In genomic region chr16:30552956-30553355, GRCh38 we compare ENCODE assay signal across 13 cellular contexts. TPM values are rescaled to one million over a fixed set of nuclear protein-coding genes. Genes with fewer than 3 reads are reported as not detected.
DNase-seq lines count a peak whose midpoint lies in the region; ATAC-seq and TF ChIP-seq lines count a peak whose summit lies in the region.
"Had no signal": no experiment of that assay in that cellular context is flagged by ENCODE, and none has a peak within 500 bp of the region (broad histone marks: within the 10 kb centered on the region; RNA-seq: fewer than 3 reads in every experiment).

No MANE protein-coding gene starts in this region.

- H3K27me3 ChIP-seq in left ventricle myocardium inferior (ENCODE audit: low read depth) = no peaks in the 10 kb centered on the region
- no peaks in the 10 kb centered on the region for H3K27me3 ChIP-seq in H7 (ENCODE audit: control insufficient read depth, insufficient read depth, low read length)

- CTCF ChIA-PET in T-cell (lab: Charles Lee) = no interaction called here

- peaks cover 57 to 73% (median 60%) of the 10 kb centered on the region in 3 donors for H3K4me1 Mint-ChIP-seq in T-cell
- peaks cover 40% of the 10 kb centered on the region in 2 donors for H3K4me1 Mint-ChIP-seq in effector memory CD8-positive, alpha-beta T cell (ENCODE audit: low read depth in 2 of 2)
- peaks cover 33% of the 10 kb centered on the region for H3K4me1 Mint-ChIP-seq in stimulated activated memory B cell treated with anti-CD40 and anti-IgM and Interleukin-4, amounts not matched to agents 10 μg/mL and 1 μg/mL and 100 μg/mL, for 72 hours

- H3K4me3 ChIP-seq in left ventricle myocardium inferior (no peak overlapping the region), H7 (ENCODE audit: insufficient read depth, low read depth, low read length) (no peak overlapping the region)
- H3K4me3 ChIP-seq: mucosa of descending colon had no signal

- H3K36me3 Mint-ChIP-seq in T-cell = peaks cover 16% of the 10 kb centered on the region
- H3K36me3 Mint-ChIP-seq in effector memory CD8-positive, alpha-beta T cell (ENCODE audit: insufficient read depth) = peaks cover 33% of the 10 kb centered on the region
- H3K36me3 Mint-ChIP-seq in stimulated activated memory B cell treated with anti-CD40 and anti-IgM and Interleukin-4, amounts not matched to agents 10 μg/mL and 1 μg/mL and 100 μg/mL, for 72 hours = peaks cover 16% of the 10 kb centered on the region

- no peak for ATAC-seq in Right ventricle myocardium superior (ENCODE audit: poor library complexity)
- ATAC-seq in T-cell (replicated peaks in 1 of 4) = no peak
- no peak for ATAC-seq in effector memory CD8-positive, alpha-beta T cell (replicated peaks)
- no peak for ATAC-seq in stimulated activated memory B cell treated with anti-CD40 and anti-IgM and Interleukin-4, amounts not matched to agents 10 μg/mL and 1 μg/mL and 100 μg/mL, for 72 hours
- ATAC-seq: mucosa of descending colon had no signal

- H3K27ac ChIP-seq in left ventricle myocardium inferior (replicated peaks) = peak overlapping the region; percentile 79

- H3K4me3 Mint-ChIP-seq in T-cell = peak overlapping the region in 1 of 3 donors; percentile 76
- H3K4me3 Mint-ChIP-seq in effector memory CD8-positive, alpha-beta T cell = peak overlapping the region; percentile 68 to 74
- H3K4me3 Mint-ChIP-seq in stimulated activated memory B cell treated with anti-CD40 and anti-IgM and Interleukin-4, amounts not matched to agents 10 μg/mL and 1 μg/mL and 100 μg/mL, for 72 hours = no peak overlapping the region

- peak overlapping the region; percentile 94 to 97 for H3K27ac Mint-ChIP-seq in T-cell
- H3K27ac Mint-ChIP-seq in effector memory CD8-positive, alpha-beta T cell = peak overlapping the region; percentile 84 to 94
- peak overlapping the region; percentile 78 for H3K27ac Mint-ChIP-seq in stimulated activated memory B cell treated with anti-CD40 and anti-IgM and Interleukin-4, amounts not matched to agents 10 μg/mL and 1 μg/mL and 100 μg/mL, for 72 hours

- H3K4me1 ChIP-seq in left ventricle myocardium inferior = peaks cover 97% of the 10 kb centered on the region

- no peaks in the 10 kb centered on the region for H3K27me3 Mint-ChIP-seq in T-cell
- H3K27me3 Mint-ChIP-seq in effector memory CD8-positive, alpha-beta T cell = no peaks in the 10 kb centered on the region
- no peaks in the 10 kb centered on the region for H3K27me3 Mint-ChIP-seq in stimulated activated memory B cell treated with anti-CD40 and anti-IgM and Interleukin-4, amounts not matched to agents 10 μg/mL and 1 μg/mL and 100 μg/mL, for 72 hours

- H3K36me3 ChIP-seq in left ventricle myocardium inferior = peaks cover 30% of the 10 kb centered on the region
- H3K36me3 ChIP-seq in H7 (replicated peaks; ENCODE audit: control insufficient read depth, insufficient read depth, low read length) = no peaks in the 10 kb centered on the region; the same call in 1 of the 2 replicates

- no peak for TF ChIP-seq CTCF in left ventricle myocardium inferior (IDR thresholded peaks at IDR 0.05; ENCODE audit: borderline replicate concordance)

- no peaks in the 10 kb centered on the region for H3K9me3 Mint-ChIP-seq in T-cell
- H3K9me3 Mint-ChIP-seq in effector memory CD8-positive, alpha-beta T cell = no peaks in the 10 kb centered on the region
- no peaks in the 10 kb centered on the region for H3K9me3 Mint-ChIP-seq in stimulated activated memory B cell treated with anti-CD40 and anti-IgM and Interleukin-4, amounts not matched to agents 10 μg/mL and 1 μg/mL and 100 μg/mL, for 72 hours

- intact Hi-C loops in left ventricle myocardium inferior (cut with micrococcal nuclease) = no loop called here
- intact Hi-C loops in Right ventricle myocardium superior (cut with DNase I) = no loop called here

- DNase-seq in left ventricle myocardium inferior (no peak), Right ventricle myocardium superior (no peak), T-cell (no peak), NCI-H1436 treated with DMSO at 0.1 percent for 48 hours (lab: John Stamatoyannopoulos, UW) (no peak), H7 (no peak), NCI-H1105 treated with DMSO at 0.1 percent for 48 hours (lab: John Stamatoyannopoulos, UW) (no peak)
- no peak for DNase-seq in effector memory CD8-positive, alpha-beta T cell
- DNase-seq: activated CD4-positive, alpha-beta T cell treated with anti-CD3 and anti-CD28 coated beads for 1 hour; DMS79; mucosa of descending colon; NCI-H1694; substantia nigra had no signal

- no peaks in the 10 kb centered on the region for H3K9me3 ChIP-seq in left ventricle myocardium inferior (replicated peaks)
- H3K9me3 ChIP-seq: mucosa of descending colon had no signal

- POLR2A ChIA-PET in T-cell (lab: Charles Lee) = interaction anchor here in 1 of 2 donors (0.7 kb wide), 1 partner anchor 42 kb away, joined by 7 read pairs; no protein-coding TSS in a partner anchor

RNA-seq across cellular contexts. Expression of gene ZNF764, which starts 5.2 kb away (rescaled TPM):
- 8.9 TPM for total RNA-seq in left ventricle myocardium inferior
- 8.0 TPM for total RNA-seq in Right ventricle myocardium superior
- total RNA-seq in T-cell = 10 to 100 TPM; 14.9 to 33.9 (median 27.3) TPM
- total RNA-seq in H7 (2014; rRNA removed; shearing (Covaris generic)) = 10.2 and 13.8 TPM in 2 replicates

RNA-seq across cellular contexts. Expression of gene ZNF747, which starts 18.3 kb away (rescaled TPM):
- total RNA-seq in left ventricle myocardium inferior = 8.9 TPM
- 8.0 TPM for total RNA-seq in Right ventricle myocardium superior
- 10 to 100 TPM in 3 of 5 donors, 1 to 10 TPM in 2; 6.8 to 17.4 (median 14.2) TPM for total RNA-seq in T-cell
- 14.5 and 16.2 TPM in 2 replicates for total RNA-seq in H7 (2014; rRNA removed; shearing (Covaris generic))

RNA-seq across cellular contexts. Expression of gene ZNF688, which starts 18.6 kb away (rescaled TPM):
- total RNA-seq in left ventricle myocardium inferior = 10.8 TPM
- total RNA-seq in Right ventricle myocardium superior = 12.2 TPM
- 10 to 100 TPM; 11.9 to 25.9 (median 20.7) TPM for total RNA-seq in T-cell
- 3.0 and 8.5 TPM in 2 replicates for total RNA-seq in H7 (2014; rRNA removed; shearing (Covaris generic))

RNA-seq across cellular contexts. Expression of gene ZNF768, which starts 26.6 kb away (rescaled TPM):
- total RNA-seq in left ventricle myocardium inferior (61.1 TPM), Right ventricle myocardium superior (71.7 TPM), T-cell (1 to 10 TPM; 5.0 to 8.3 (median 7.2) TPM)
- 55.2 and 55.3 TPM in 2 replicates for total RNA-seq in H7 (2014; rRNA removed; shearing (Covaris generic))

RNA-seq across cellular contexts. Expression of gene ZNF785, which starts 32.5 kb away (rescaled TPM):
- 7.1 TPM for total RNA-seq in left ventricle myocardium inferior
- total RNA-seq in Right ventricle myocardium superior = 7.1 TPM
- total RNA-seq in T-cell = 10 to 100 TPM; 11.7 to 30.9 (median 26.6) TPM
- total RNA-seq in H7 (2014; rRNA removed; shearing (Covaris generic)) = 2.8 and 8.5 TPM in 2 replicates
